ENCODE assay signal across 8 cellular contexts in the genomic region with DNA sequence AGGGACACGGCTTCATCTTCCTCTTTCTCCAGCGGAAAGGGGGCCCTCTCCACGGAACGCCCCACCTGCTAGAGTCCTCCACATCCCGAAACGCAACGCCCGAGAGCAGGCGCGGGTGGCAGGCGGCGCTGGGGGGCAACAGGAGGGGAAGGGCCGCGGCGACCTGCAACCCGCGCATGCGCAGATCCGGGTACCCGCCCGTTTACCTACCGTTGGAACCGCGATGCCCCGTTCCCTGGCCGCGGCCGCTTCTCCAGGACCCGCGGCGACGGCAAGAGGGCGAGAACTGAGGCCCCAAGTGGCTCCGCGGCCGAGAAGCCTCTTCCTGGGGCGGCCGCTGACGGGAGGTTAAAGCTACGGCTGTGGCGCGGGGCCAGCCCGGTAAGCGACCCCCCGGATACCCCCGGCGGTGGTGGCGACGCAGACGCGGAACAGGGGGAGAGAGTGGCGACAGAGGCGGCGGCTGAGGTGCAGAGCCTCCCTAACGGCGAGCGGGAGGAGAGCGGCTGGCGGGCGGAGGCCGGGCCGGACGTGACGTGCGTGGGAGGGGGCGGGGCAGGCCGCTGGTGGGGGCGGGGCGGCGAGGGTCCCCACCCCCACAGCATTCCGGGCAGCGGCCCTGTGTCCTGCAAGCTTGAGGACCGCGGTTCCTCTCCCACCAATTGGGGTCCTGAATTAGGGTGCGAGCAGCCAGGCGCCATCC. TPM values are rescaled to one million over a fixed set of nuclear protein-coding genes. Genes with fewer than 3 reads are reported as not detected.
A peak's percentile ranks its signal among the peaks of the same experiment; 100 is the strongest.
DNase-seq lines count a peak whose midpoint lies in the region; ATAC-seq, FAIRE-seq and TF ChIP-seq lines count a peak whose summit lies in the region.

A gene (minus strand): TSS at position 508 of the 703 bp plus-strand sequence. CDS start 13,968 bp downstream, outside the sequence.

- H3K79me2 ChIP-seq in astrocyte (ENCODE audit: insufficient read depth, low read length), result peaks cover 51% of the 10 kb centered on the region

- H4K20me1 ChIP-seq in astrocyte (ENCODE audit: insufficient read depth, low read length), result peaks cover 51% of the 10 kb centered on the region

- intact Hi-C loops in sigmoid colon (cut with DNase I), result loop anchor here (2.0 to 5.0 kb wide), 3 partner anchors 145 to 305 kb away; a partner anchor contains a TSS

- peak; percentile 49 for ATAC-seq in HG02852 (IDR thresholded peaks at IDR 0.05; ENCODE audit: unreplicated experiment)

- no peaks in the 10 kb centered on the region for H3K27me3 Mint-ChIP-seq in astrocyte (ENCODE audit: low read depth, unreplicated experiment)

- no peak for TF ChIP-seq CTCF in GM13977 (IDR thresholded peaks at IDR 0.05; ENCODE audit: extremely low read depth, insufficient read depth, missing control alignments)
- TF ChIP-seq CTCF in astrocyte (IDR thresholded peaks at IDR 0.05; ENCODE audit: insufficient read depth, low read depth, low read length), result no peak
- TF ChIP-seq CTCF in sigmoid colon (IDR thresholded peaks at IDR 0.05), result peak in 1 of 4 experiments; percentile 21

- no peak for TF ChIP-seq EP300 in sigmoid colon (IDR thresholded peaks at IDR 0.05)

- H3K27me3 ChIP-seq in astrocyte (ENCODE audit: insufficient read depth, low read length), result no peaks in the 10 kb centered on the region
- no peaks in the 10 kb centered on the region for H3K27me3 ChIP-seq in sigmoid colon

- H3K9me3 Mint-ChIP-seq in astrocyte (ENCODE audit: unreplicated experiment), result no peaks in the 10 kb centered on the region

- in situ Hi-C loops in GM13977 (cut with MboI; ENCODE audit: low pct_unique_long_range_greater_than_20kb, low sequenced_read_pairs, unreplicated experiment), result loop anchor here (5.0 kb wide), 1 partner anchor 35 kb away; no protein-coding TSS in a partner anchor

- H3K27ac ChIP-seq in astrocyte (ENCODE audit: low read depth, low read length) (peak within 1 kb of the TSS; percentile 97), sigmoid colon (peak within 1 kb of the TSS; percentile 96 to 100 (median 99))

- peak within 1 kb of the TSS; percentile 96 for H3K27ac Mint-ChIP-seq in astrocyte (ENCODE audit: unreplicated experiment)

- TF ChIP-seq POLR2A in sigmoid colon (IDR thresholded peaks at IDR 0.05), result peak; percentile 73 to 78

- DNase-seq in GM13977 (ENCODE audit: low spot score) (peak; percentile 90), NCI-H1694 treated with DMSO at 0.1 percent for 48 hours (lab: John Stamatoyannopoulos, UW) (peak; percentile 52), T-helper 9 cell (peak; percentile 79), astrocyte (ENCODE audit: low read depth) (peak; percentile 27), hippocampal formation (lab: John Stamatoyannopoulos, UW) (peak; percentile 47 to 82), sigmoid colon (peak; percentile 90), KG1 (lab: John Stamatoyannopoulos, UW) (no peak)

- H3K4me1 Mint-ChIP-seq in astrocyte (ENCODE audit: low read depth, unreplicated experiment), result peaks cover 20% of the 10 kb centered on the region

- H2AFZ ChIP-seq in astrocyte (ENCODE audit: low read depth, low read length), result peak within 1 kb of the TSS; percentile 83

- H3K36me3 Mint-ChIP-seq in astrocyte (ENCODE audit: low read depth, unreplicated experiment), result peaks cover 5% of the 10 kb centered on the region

- H3K4me3 ChIP-seq in astrocyte (ENCODE audit: insufficient read depth, low read depth, low read length) (peak within 1 kb of the TSS; percentile 96), sigmoid colon (peak within 1 kb of the TSS; percentile 82 to 100 (median 96))

- peak within 1 kb of the TSS; percentile 99 for H3K4me3 Mint-ChIP-seq in astrocyte (ENCODE audit: unreplicated experiment)

- H3K9me3 ChIP-seq in astrocyte (ENCODE audit: insufficient read depth, low read depth, low read length) (no peaks in the 10 kb centered on the region), sigmoid colon (no peaks in the 10 kb centered on the region)

- no peak for FAIRE-seq in astrocyte (lab: Jason Lieb, UNC)

- WGBS in sigmoid colon, 2 donors, result 0% methylated on average over 76 of the region's 76 CpGs

- H3K4me2 ChIP-seq in astrocyte (ENCODE audit: low read length), result peak within 1 kb of the TSS; percentile 99

- peak within 1 kb of the TSS; percentile 98 for H3K9ac ChIP-seq in astrocyte (ENCODE audit: low read length)

- H3K36me3 ChIP-seq in astrocyte (ENCODE audit: insufficient read depth, low read length) (no peaks in the 10 kb centered on the region), sigmoid colon (no peaks in the 10 kb centered on the region)

- H3K4me1 ChIP-seq in astrocyte (ENCODE audit: insufficient read depth, low read length), result peaks cover 14% of the 10 kb centered on the region
- H3K4me1 ChIP-seq in sigmoid colon, result peaks cover 0 to 56% (median 51%) of the 10 kb centered on the region in 4 donors

RNA-seq across cellular contexts. Expression of the gene that starts here (rescaled TPM):
- 25.3 and 32.0 TPM in 2 replicates for total RNA-seq in astrocyte
- 10 to 100 TPM; 47.2 to 81.7 (median 58.7) TPM for total RNA-seq in sigmoid colon
- polyA plus RNA-seq in sigmoid colon, result 10 to 100 TPM in 2 of 3 donors, 1 to 10 TPM in 1; 9.0 to 12.7 (median 12.6) TPM
